Comparison of ENCODE assay signal across 31 cellular contexts in genomic region chr3:72462611-72463011, GRCh38. TPM values are rescaled to one million over a fixed set of nuclear protein-coding genes. Genes with fewer than 3 reads are reported as not detected.
DNase-seq lines count a peak whose midpoint lies in the region; ATAC-seq, FAIRE-seq and TF ChIP-seq lines count a peak whose summit lies in the region.
"Had no signal": no experiment of that assay in that cellular context is flagged by ENCODE, and none has a peak within 500 bp of the region (broad histone marks: within the 10 kb centered on the region; RNA-seq: fewer than 3 reads in every experiment).

No MANE protein-coding gene starts in this region.

- TF ChIP-seq CTCF in K562 (IDR thresholded peaks at IDR 0.05 in 2 of 3, conservative IDR thresholded peaks at IDR 0.05 in 1 of 3; ENCODE audit: insufficient read depth in 2 of 3, low read depth in 1 of 3, low read length in 3 of 3): no peak

- H3K4me3 ChIP-seq in K562: no peak overlapping the region
- H3K4me3 ChIP-seq: cardiac muscle cell, coronary artery, lower lobe of right lung, transverse colon had no signal

- FAIRE-seq in K562 (lab: Jason Lieb, UNC) (no peak), H54 (lab: Jason Lieb, UNC) (no peak)
- FAIRE-seq: HTR-8/SVneo, islet of Langerhans had no signal

- H3K36me3 ChIP-seq in K562 (ENCODE audit: control insufficient read depth, insufficient read depth, low read length): no peaks in the 10 kb centered on the region
- H3K36me3 ChIP-seq: cardiac muscle cell, lower lobe of right lung, transverse colon had no signal

- no peaks in the 10 kb centered on the region for H4K20me1 ChIP-seq in K562 (replicated peaks; ENCODE audit: control insufficient read depth, insufficient read depth, low read length)

- no peak for TF ChIP-seq RAD21 in K562 (CRISPR knock-in tag; conservative IDR thresholded peaks at IDR 0.05 in 1 of 2, IDR thresholded peaks at IDR 0.05 in 1 of 2)

- H3K79me2 ChIP-seq in K562 (ENCODE audit: control insufficient read depth, insufficient read depth, low read length): no peaks in the 10 kb centered on the region

- POLR2A ChIA-PET in K562 (lab: Yijun Ruan, JAX): interaction anchor here (1.5 to 1.9 kb wide), 2 partner anchors 10 to 13 kb away, joined by 4 read pairs; no protein-coding TSS in a partner anchor

- ATAC-seq in K562 (no peak), T-helper 17 cell (no peak)
- ATAC-seq: natural killer cell had no signal

- CTCF ChIA-PET in K562 (lab: Yijun Ruan, JAX; ENCODE audit: low intra/inter-chr PET ratio): no interaction called here

- no peak overlapping the region for H3K4me3 Mint-ChIP-seq in T-helper 17 cell
- H3K4me3 Mint-ChIP-seq: activated CD4-positive, alpha-beta T cell treated with anti-CD3 and anti-CD28 coated beads, Interleukin-2, amount 10 ng/mL, durations not matched to agents 7 days and 5 days; activated naive CD8-positive, alpha-beta T cell treated with anti-CD3 and anti-CD28 coated beads for 36 hours; activated T-cell treated with anti-CD3 and anti-CD28 coated beads, Interleukin-2, amount 50 U/mL, for 24 hours; natural killer cell had no signal

- H3K4me1 Mint-ChIP-seq in T-helper 17 cell: peaks cover 2% of the 10 kb centered on the region
- H3K4me1 Mint-ChIP-seq: activated CD4-positive, alpha-beta T cell treated with anti-CD3 and anti-CD28 coated beads, Interleukin-2, amount 10 ng/mL, durations not matched to agents 7 days and 5 days; activated naive CD8-positive, alpha-beta T cell treated with anti-CD3 and anti-CD28 coated beads for 36 hours; natural killer cell had no signal

- H3K27ac Mint-ChIP-seq in T-helper 17 cell: no peak overlapping the region
- H3K27ac Mint-ChIP-seq: activated CD4-positive, alpha-beta T cell treated with anti-CD3 and anti-CD28 coated beads, Interleukin-2, amount 10 ng/mL, durations not matched to agents 7 days and 5 days; activated naive CD8-positive, alpha-beta T cell treated with anti-CD3 and anti-CD28 coated beads for 36 hours; activated T-cell treated with anti-CD3 and anti-CD28 coated beads, Interleukin-2, amount 50 U/mL, for 24 hours; natural killer cell had no signal

- H3K27ac ChIP-seq in K562 (ENCODE audit: extremely low read depth, low read depth, low read length): no peak overlapping the region
- H3K27ac ChIP-seq: cardiac muscle cell, coronary artery, epithelial cell of prostate, lower lobe of right lung, transverse colon had no signal

- BruUV-seq in K562 (replicated peaks; lab: Mats Ljungman, UMichigan): no TSS peak

- no peaks in the 10 kb centered on the region; a peak in 1 of 5 replicates for H3K27me3 ChIP-seq in K562 (ENCODE audit: control insufficient read depth in 2 of 2, insufficient read depth in 2 of 2, low read length in 2 of 2)
- H3K27me3 ChIP-seq: cardiac muscle cell, transverse colon had no signal

- intact Hi-C loops in K562 (cut with micrococcal nuclease): no loop called here

- H3K9me1 ChIP-seq in K562 (ENCODE audit: control insufficient read depth, insufficient read depth, low read length): no peaks in the 10 kb centered on the region

- H3K4me1 ChIP-seq in K562 (replicated peaks in 1 of 2; ENCODE audit: control insufficient read depth in 2 of 2, insufficient read depth in 2 of 2, low read length in 2 of 2): peaks cover 4 to 27% of the 10 kb centered on the region in 2 experiments; a peak in 4 of 5 replicates
- H3K4me1 ChIP-seq: lower lobe of right lung had no signal

- 63% methylated on average over 2 of the region's 5 CpGs for WGBS in K562 (ENCODE audit: insufficient coverage, low coverage, missing lambda C conversion rate)

- TF ChIP-seq POLR2A in K562 (conservative IDR thresholded peaks at IDR 0.05) (no peak), H54 (IDR thresholded peaks at IDR 0.05; ENCODE audit: low read depth, low read length) (no peak)

- no peak overlapping the region for H3K9ac ChIP-seq in K562 (ENCODE audit: insufficient read depth in 1 of 2, low read depth in 2 of 2, low read length in 2 of 2)

- peaks cover 3% of the 10 kb centered on the region for H3K36me3 Mint-ChIP-seq in T-helper 17 cell (ENCODE audit: low read depth)
- H3K36me3 Mint-ChIP-seq: activated naive CD8-positive, alpha-beta T cell treated with anti-CD3 and anti-CD28 coated beads for 36 hours; natural killer cell had no signal

- peaks cover 63% of the 10 kb centered on the region for H3K27me3 Mint-ChIP-seq in T-helper 17 cell

- H2AFZ ChIP-seq in K562 (ENCODE audit: low read depth, low read length): peak overlapping the region; percentile 21; the same call in 1 of the 2 replicates

- DNase-seq in NCI-H69 (lab: John Stamatoyannopoulos, UW): peak; percentile 24
- no peak for DNase-seq in K562 (ENCODE audit: extremely low read depth in 1 of 4, low spot score in 3 of 4)
- peak; percentile 78 for DNase-seq in left kidney (ENCODE audit: low read depth, low spot score)
- peak; percentile 4 for DNase-seq in pons (ENCODE audit: low spot score)
- DNase-seq in H54 (ENCODE audit: insufficient read length, low spot score): no peak
- no peak for DNase-seq in T-helper 17 cell
- DNase-seq in NCI-H1694 (lab: John Stamatoyannopoulos, UW): no peak
- no peak for DNase-seq in NCI-H526 (lab: John Stamatoyannopoulos, UW)
- DNase-seq: activated CD4-positive, alpha-beta T cell treated with anti-CD3 and anti-CD28 coated beads, Interleukin-2, amount 10 ng/mL, durations not matched to agents 7 days and 5 days; activated effector memory CD4-positive, alpha-beta T cell treated with anti-CD3 and anti-CD28 coated beads, Interleukin-2, amount 50 U/mL, for 16 hours; activated naive CD8-positive, alpha-beta T cell treated with anti-CD3 and anti-CD28 coated beads for 36 hours; activated T-cell treated with anti-CD3 and anti-CD28 coated beads, Interleukin-2, amount 50 U/mL, for 24 hours; DMS153; effector memory CD4-positive, alpha-beta T cell; H7; KBM-7; lower lobe of right lung; midbrain; natural killer cell; NCI-H1417 treated with DMSO at 0.1 percent for 48 hours; NCI-H2081; NCI-H226; NCI-H774; occipital lobe; stimulated activated CD4-positive, alpha-beta T cell treated with anti-CD3 and anti-CD28 coated beads, Interleukin-4, amount 100 ng/mL, for 1 hour; transverse colon had no signal

- H3K9me3 ChIP-seq in K562 (replicated peaks; ENCODE audit: control insufficient read depth, insufficient read depth, low read depth, low read length) (no peaks in the 10 kb centered on the region), T-helper 17 cell (ENCODE audit: control insufficient read depth, low read length, poor library complexity, severe bottlenecking) (no peaks in the 10 kb centered on the region)
- H3K9me3 ChIP-seq: lower lobe of right lung, transverse colon had no signal

- H3K4me2 ChIP-seq in K562 (ENCODE audit: insufficient read depth, low read length): no peak overlapping the region

- no peak for TF ChIP-seq EP300 in K562 (IDR thresholded peaks at IDR 0.05; ENCODE audit: low read length)

- in situ Hi-C loops in K562 (cut with MboI): no loop called here

TF ChIP-seq in K562, 482 proteins besides CTCF, POLR2A, EP300 and RAD21 (continues in another document):
- no peak for TF ChIP-seq RBM14 (IDR thresholded peaks at IDR 0.05; ENCODE audit: borderline replicate concordance, insufficient read depth, low read depth, low read length)
- TF ChIP-seq, protein P1, sequence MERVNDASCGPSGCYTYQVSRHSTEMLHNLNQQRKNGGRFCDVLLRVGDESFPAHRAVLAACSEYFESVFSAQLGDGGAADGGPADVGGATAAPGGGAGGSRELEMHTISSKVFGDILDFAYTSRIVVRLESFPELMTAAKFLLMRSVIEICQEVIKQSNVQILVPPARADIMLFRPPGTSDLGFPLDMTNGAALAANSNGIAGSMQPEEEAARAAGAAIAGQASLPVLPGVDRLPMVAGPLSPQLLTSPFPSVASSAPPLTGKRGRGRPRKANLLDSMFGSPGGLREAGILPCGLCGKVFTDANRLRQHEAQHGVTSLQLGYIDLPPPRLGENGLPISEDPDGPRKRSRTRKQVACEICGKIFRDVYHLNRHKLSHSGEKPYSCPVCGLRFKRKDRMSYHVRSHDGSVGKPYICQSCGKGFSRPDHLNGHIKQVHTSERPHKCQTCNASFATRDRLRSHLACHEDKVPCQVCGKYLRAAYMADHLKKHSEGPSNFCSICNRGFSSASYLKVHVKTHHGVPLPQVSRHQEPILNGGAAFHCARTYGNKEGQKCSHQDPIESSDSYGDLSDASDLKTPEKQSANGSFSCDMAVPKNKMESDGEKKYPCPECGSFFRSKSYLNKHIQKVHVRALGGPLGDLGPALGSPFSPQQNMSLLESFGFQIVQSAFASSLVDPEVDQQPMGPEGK (CRISPR knock-in tag; IDR thresholded peaks at IDR 0.05; ENCODE audit: borderline replicate concordance): no peak

RNA-seq across cellular contexts. Expression of gene RYBP, which starts 16.2 kb away (rescaled TPM):
- 4.0 and 11.2 TPM in 2 replicates for total RNA-seq in K562 (2011; cell fraction: chromatin; rRNA removed; ENCODE audit: low replicate concordance)
- total RNA-seq in K562 (2011; cell fraction: nucleolus; rRNA removed): 2.7 and 3.4 TPM in 2 replicates
- 7.3 and 13.5 TPM in 2 replicates for total RNA-seq in K562 (2011; cell fraction: nucleoplasm; rRNA removed)
- total RNA-seq in K562 (2014; rRNA removed) (4.9 and 6.6 TPM in 2 replicates), K562 (2014; rRNA removed; fragmentation: Illumina TruSeq; extraction: Trizol) (13.4 and 13.8 TPM in 2 replicates), K562 (2015; rRNA removed; fragmentation: Illumina TruSeq; extraction: Trizol) (13.2 and 14.8 TPM in 2 replicates), K562 (2021) (12.6 and 13.5 TPM in 2 replicates), T-helper 17 cell (10 to 100 TPM in 1 of 2 donors, 1 to 10 TPM in 1; 8.9 to 14.5 TPM)
- polyA plus RNA-seq in K562 (2011; rRNA removed) (6.0 and 9.6 TPM in 2 replicates), K562 (2014; fragmentation: Illumina TruSeq; extraction: Trizol) (14.7 and 16.6 TPM in 2 replicates), K562 (2014; fragmentation: Nextera tagmentation; extraction: Ambion mirVana) (1 to 10 TPM; 4.8 to 4.9 TPM), K562 (2014; rRNA removed) (9.0 and 9.1 TPM in 2 replicates)
- 1.9 and 3.6 TPM in 2 replicates for polyA plus RNA-seq in K562 (2011; cell fraction: cytosol; rRNA removed)
- polyA plus RNA-seq in K562 (2011; cell fraction: nucleus; rRNA removed): 4.8 and 5.3 TPM in 2 replicates
- polyA plus RNA-seq in K562 (2012): 11.9 and 12.6 TPM in 2 replicates
- 9.1 and 10.5 TPM in 2 replicates for polyA minus RNA-seq in K562 (2011; rRNA and poly(A)+ RNA removed)
- 3.8 and 5.9 TPM in 2 replicates for polyA minus RNA-seq in K562 (2011; cell fraction: cytosol; rRNA and poly(A)+ RNA removed)
- 4.4 and 7.7 TPM in 2 replicates for polyA minus RNA-seq in K562 (2011; cell fraction: nucleus; rRNA and poly(A)+ RNA removed)

Comparison
In these comparisons a context has a peak if more than half of its experiments do, and no peak if none do; other contexts are left out.
1. DNase-seq: peak in NCI-H69 (single experiment), left kidney (single experiment) and pons (single experiment); none in K562 (0 of 4), H54 (single experiment), T-helper 17 cell (0 of 3), NCI-H1694 (single experiment) and NCI-H526 (0 of 2).